ENCODE assay signal across 1 cellular context in the genomic region with DNA sequence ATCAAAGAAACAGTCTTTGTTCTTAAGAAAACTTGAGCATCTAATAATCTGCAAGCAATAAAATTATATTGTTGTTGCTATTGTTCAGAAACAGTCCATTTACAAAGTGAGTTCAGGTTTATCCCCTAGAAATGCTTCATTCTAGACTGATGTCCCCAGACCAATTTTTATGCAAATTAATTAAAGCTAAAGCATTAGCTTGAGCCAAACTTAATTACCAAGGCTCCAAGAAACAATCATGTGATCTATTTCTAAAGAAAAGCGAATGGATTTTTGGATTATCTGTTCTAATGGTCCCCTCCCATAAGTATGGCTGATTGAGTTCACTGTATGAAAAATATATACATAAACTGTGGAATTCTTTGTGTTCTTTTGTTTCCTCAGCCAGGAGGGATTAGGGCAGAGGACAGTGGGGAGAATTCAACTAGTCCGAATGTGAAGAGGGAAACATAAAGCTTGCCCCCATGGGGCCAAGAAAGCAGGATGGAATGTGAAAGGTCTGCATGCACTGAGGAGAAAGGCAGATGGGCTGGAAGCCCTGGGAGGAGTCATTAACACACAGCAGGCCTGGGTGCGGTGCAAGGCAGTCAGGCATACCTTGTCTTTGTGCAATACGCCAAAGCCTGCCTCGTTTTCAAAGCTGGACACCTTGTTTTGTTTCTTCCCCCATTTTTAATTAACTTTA.
TF ChIP-seq lines count a peak whose summit lies in the region.

No MANE protein-coding gene starts in this region.

TF ChIP-seq in GM12878, 131 proteins besides CTCF, POLR2A, EP300 and RAD21:
- TF ChIP-seq FOXM1 (IDR thresholded peaks at IDR 0.05; ENCODE audit: low read depth, low read length): no peak
- TF ChIP-seq TBL1XR1 (IDR thresholded peaks at IDR 0.05; ENCODE audit: low read depth, low read length): no peak
- TF ChIP-seq, protein P1, sequence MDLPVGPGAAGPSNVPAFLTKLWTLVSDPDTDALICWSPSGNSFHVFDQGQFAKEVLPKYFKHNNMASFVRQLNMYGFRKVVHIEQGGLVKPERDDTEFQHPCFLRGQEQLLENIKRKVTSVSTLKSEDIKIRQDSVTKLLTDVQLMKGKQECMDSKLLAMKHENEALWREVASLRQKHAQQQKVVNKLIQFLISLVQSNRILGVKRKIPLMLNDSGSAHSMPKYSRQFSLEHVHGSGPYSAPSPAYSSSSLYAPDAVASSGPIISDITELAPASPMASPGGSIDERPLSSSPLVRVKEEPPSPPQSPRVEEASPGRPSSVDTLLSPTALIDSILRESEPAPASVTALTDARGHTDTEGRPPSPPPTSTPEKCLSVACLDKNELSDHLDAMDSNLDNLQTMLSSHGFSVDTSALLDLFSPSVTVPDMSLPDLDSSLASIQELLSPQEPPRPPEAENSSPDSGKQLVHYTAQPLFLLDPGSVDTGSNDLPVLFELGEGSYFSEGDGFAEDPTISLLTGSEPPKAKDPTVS (IDR thresholded peaks at IDR 0.05; ENCODE audit: low read depth, low read length): no peak
- TF ChIP-seq CBX5 (IDR thresholded peaks at IDR 0.05; ENCODE audit: low read depth): no peak
- TF ChIP-seq RBBP5 (conservative IDR thresholded peaks at IDR 0.05): no peak
- TF ChIP-seq ETV6 (conservative IDR thresholded peaks at IDR 0.05 in 1 of 2, IDR thresholded peaks at IDR 0.05 in 1 of 2; ENCODE audit: borderline replicate concordance in 1 of 2, low read depth in 1 of 2): no peak
- no peak for TF ChIP-seq PAX5 (IDR thresholded peaks at IDR 0.05; ENCODE audit: borderline replicate concordance, low read depth, low read length)
- no peak for TF ChIP-seq ZNF384 (IDR thresholded peaks at IDR 0.05; ENCODE audit: borderline replicate concordance, low read depth, low read length)
- TF ChIP-seq ATF7 (IDR thresholded peaks at IDR 0.05; ENCODE audit: low read depth): no peak
- TF ChIP-seq CEBPB (IDR thresholded peaks at IDR 0.05; ENCODE audit: borderline replicate concordance in 1 of 2, low read depth in 2 of 2, low read length in 2 of 2): no peak
- no peak for TF ChIP-seq SMAD1 (IDR thresholded peaks at IDR 0.05; ENCODE audit: low read depth, partially characterized antibody)
- no peak for TF ChIP-seq CHD2 (IDR thresholded peaks at IDR 0.05; ENCODE audit: borderline replicate concordance, low read depth, low read length)
